Comparison of ENCODE assay signal across 13 cellular contexts in genomic region chr14:104216457-104216856, GRCh38.
A peak's percentile ranks its signal among the peaks of the same experiment; 100 is the strongest.
DNase-seq lines count a peak whose midpoint lies in the region; ATAC-seq, FAIRE-seq and TF ChIP-seq lines count a peak whose summit lies in the region.
"Had no signal": no experiment of that assay in that cellular context is flagged by ENCODE, and none has a peak within 500 bp of the region (broad histone marks: within the 10 kb centered on the region; RNA-seq: fewer than 3 reads in every experiment).

No MANE protein-coding gene starts in this region.

- H3K36me3 ChIP-seq in right atrium auricular region (no peaks in the 10 kb centered on the region), kidney (ENCODE audit: control insufficient read depth in 1 of 2, insufficient read depth in 2 of 2, low read length in 2 of 2) (no peaks in the 10 kb centered on the region), mucosa of descending colon (ENCODE audit: low read depth) (no peaks in the 10 kb centered on the region)
- H3K36me3 ChIP-seq: BLaER1 treated with 17β-estradiol and CSF1 and Interleukin-3, amounts not matched to agents 10 nM and 100 nM had no signal

- H3K4me3 ChIP-seq in right atrium auricular region = no peak overlapping the region
- H3K4me3 ChIP-seq in kidney (ENCODE audit: low read length in 2 of 2) = no peak overlapping the region
- no peak overlapping the region for H3K4me3 ChIP-seq in mucosa of descending colon
- H3K4me3 ChIP-seq: BLaER1 treated with 17β-estradiol and CSF1 and Interleukin-3, amounts not matched to agents 10 nM and 100 nM had no signal

- ATAC-seq in Right ventricle myocardium superior (ENCODE audit: poor library complexity) = no peak
- no peak for ATAC-seq in mucosa of descending colon

- intact Hi-C loops in Right ventricle myocardium superior (cut with DNase I) (no loop called here), kidney (cut with DNase I) (no loop called here), mucosa of descending colon (cut with DNase I, micrococcal nuclease) (no loop called here)

- H3K27me3 ChIP-seq in right atrium auricular region = no peaks in the 10 kb centered on the region

- H3K4me1 ChIP-seq in right atrium auricular region (no peaks in the 10 kb centered on the region), kidney (ENCODE audit: control insufficient read depth in 1 of 2, insufficient read depth in 1 of 2, low read depth in 1 of 2, low read length in 2 of 2) (no peaks in the 10 kb centered on the region), mucosa of descending colon (ENCODE audit: low read depth) (no peaks in the 10 kb centered on the region)

- DNase-seq in Right ventricle myocardium superior = peak; percentile 24
- no peak for DNase-seq in right atrium auricular region (ENCODE audit: low spot score)
- peak; percentile 57 for DNase-seq in kidney
- peak in 2 of 3 donors; percentile 12 to 37 for DNase-seq in mucosa of descending colon
- no peak for DNase-seq in DMS153 treated with DMSO at 0.1 percent for 48 hours (lab: John Stamatoyannopoulos, UW; ENCODE audit: unreplicated experiment)
- DNase-seq in T-helper 2 cell = no peak
- no peak for DNase-seq in kidney glomerular epithelial cell (lab: John Stamatoyannopoulos, UW)
- DNase-seq: ACHN; CD4-positive, CD25-positive, alpha-beta regulatory T cell; HCEC 1CT; HFFc6 had no signal

- no peak overlapping the region for H3K9ac ChIP-seq in kidney (ENCODE audit: low read length in 2 of 2)
- H3K9ac ChIP-seq: BLaER1 treated with 17β-estradiol and CSF1 and Interleukin-3, amounts not matched to agents 10 nM and 100 nM had no signal

- H3K27ac ChIP-seq in right atrium auricular region (no peak overlapping the region), kidney (ENCODE audit: low read depth in 2 of 2, low read length in 2 of 2) (no peak overlapping the region)
- H3K27ac ChIP-seq: BLaER1 treated with 17β-estradiol and CSF1 and Interleukin-3, amounts not matched to agents 10 nM and 100 nM; HL-60 had no signal

- TF ChIP-seq CTCF in right atrium auricular region (IDR thresholded peaks at IDR 0.05) (no peak), kidney (IDR thresholded peaks at IDR 0.05; ENCODE audit: borderline replicate concordance, extremely low read depth, insufficient read depth) (no peak), mucosa of descending colon (IDR thresholded peaks at IDR 0.05) (no peak)

- FAIRE-seq in kidney (lab: Jason Lieb, UNC) = no peak

- H3K9me3 ChIP-seq in right atrium auricular region (no peaks in the 10 kb centered on the region), kidney (ENCODE audit: control insufficient read depth in 1 of 2, low read length in 2 of 2) (no peaks in the 10 kb centered on the region), mucosa of descending colon (no peaks in the 10 kb centered on the region)
- H3K9me3 ChIP-seq: BLaER1 treated with 17β-estradiol and CSF1 and Interleukin-3, amounts not matched to agents 10 nM and 100 nM had no signal

Comparison
In these comparisons a context has a peak if more than half of its experiments do, and no peak if none do; other contexts are left out.
1. DNase-seq: peak in Right ventricle myocardium superior (single experiment), kidney (single experiment) and mucosa of descending colon (2 of 3); none in right atrium auricular region (single experiment), DMS153 treated with DMSO at 0.1 percent for 48 hours (single experiment), T-helper 2 cell (0 of 5) and kidney glomerular epithelial cell (single experiment).